8 cellular contexts compared by ENCODE assay signal in the genomic region with DNA sequence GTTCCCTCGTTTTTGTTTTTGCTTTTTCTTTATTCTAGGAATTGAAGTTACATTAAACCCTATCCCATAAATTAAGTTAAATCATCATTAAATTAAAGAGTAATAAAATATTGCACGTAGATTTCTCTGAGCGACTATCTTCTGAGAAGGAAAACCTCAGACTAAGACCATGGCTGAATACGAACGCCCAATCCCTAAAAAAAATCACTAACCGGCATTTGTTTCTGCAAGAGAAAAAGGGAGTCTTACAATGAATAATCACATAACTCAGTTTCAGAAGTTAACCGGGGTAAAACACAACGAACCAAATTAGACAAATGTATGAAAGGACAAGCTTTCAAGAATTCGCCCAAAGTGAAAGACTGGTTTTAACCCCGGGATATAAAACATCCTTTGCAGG. TPM values are rescaled to one million over a fixed set of nuclear protein-coding genes. Genes with fewer than 3 reads are reported as not detected.
A peak's percentile ranks its signal among the peaks of the same experiment; 100 is the strongest.
DNase-seq lines count a peak whose midpoint lies in the region; ATAC-seq and TF ChIP-seq lines count a peak whose summit lies in the region.

No MANE protein-coding gene starts in this region.

- no peak overlapping the region for H4K91ac ChIP-seq in IMR-90 (ENCODE audit: insufficient read depth, low read depth, low read length)

- H2BK20ac ChIP-seq in IMR-90 (ENCODE audit: low read depth, low read length) = no peak overlapping the region

- 0 out of 2 replicates have a peak overlapping the region, but pooled peaks have one; percentile 5 for H3K56ac ChIP-seq in IMR-90 (ENCODE audit: extremely low read depth, insufficient read depth, low read length)

- TF ChIP-seq CTCF in IMR-90 (conservative IDR thresholded peaks at IDR 0.05; ENCODE audit: low read depth, low read length) = no peak
- no peak for TF ChIP-seq CTCF in mammary epithelial cell (conservative IDR thresholded peaks at IDR 0.05 in 1 of 2, IDR thresholded peaks at IDR 0.05 in 1 of 2; ENCODE audit: extremely low read depth in 1 of 2, insufficient read depth in 1 of 2, low read depth in 1 of 2, low read length in 2 of 2)
- no peak for TF ChIP-seq CTCF in natural killer cell (IDR thresholded peaks at IDR 0.05)

- POLR2A ChIA-PET in CD8-positive, alpha-beta memory T cell (lab: Charles Lee) = no interaction called here
- POLR2A ChIA-PET in IMR-90 (lab: Charles Lee; ENCODE audit: unreplicated experiment) = interaction anchor here (1.0 kb wide), 1 partner anchor 36 kb away, joined by 4 read pairs; no protein-coding TSS in a partner anchor

- H3K9me1 ChIP-seq in IMR-90 (ENCODE audit: insufficient read depth, low read length) = no peaks in the 10 kb centered on the region

- no peak for ATAC-seq in IMR-90 (ENCODE audit: low read depth)
- no peak for ATAC-seq in natural killer cell
- ATAC-seq in activated CD4-positive, CD25-positive, alpha-beta regulatory T cell treated with anti-CD3 and anti-CD28 coated beads, Interleukin-2, amount 50 U/mL, for 24 hours = no peak
- ATAC-seq in GM21526 (IDR thresholded peaks at IDR 0.05; ENCODE audit: low FRiP score, unreplicated experiment) = no peak

- no peak overlapping the region for H4K5ac ChIP-seq in IMR-90 (ENCODE audit: low read depth, low read length)

- peaks cover 25% of the 10 kb centered on the region for H3K27me3 ChIP-seq in CD8-positive, alpha-beta memory T cell (ENCODE audit: insufficient read depth, low read length, poor library complexity, severe bottlenecking)
- no peaks in the 10 kb centered on the region for H3K27me3 ChIP-seq in IMR-90 (ENCODE audit: control insufficient read depth, insufficient read depth, low read length)
- H3K27me3 ChIP-seq in mammary epithelial cell (ENCODE audit: insufficient read depth, low read length) = no peaks in the 10 kb centered on the region

- H3K9ac ChIP-seq in IMR-90 (ENCODE audit: low read depth, low read length) (peak overlapping the region; percentile 40; the same call in 1 of the 2 replicates), mammary epithelial cell (ENCODE audit: insufficient read depth, low read length) (peak overlapping the region; percentile 90)

- peaks cover 6 to 18% of the 10 kb centered on the region in 2 experiments; a peak in 3 of 4 replicates for H3K79me1 ChIP-seq in IMR-90 (ENCODE audit: low read depth in 1 of 2, low read length in 2 of 2)

- peaks cover 0 to 11% (median 2%) of the 10 kb centered on the region in 3 donors for H3K36me3 Mint-ChIP-seq in CD8-positive, alpha-beta memory T cell
- no peaks in the 10 kb centered on the region for H3K36me3 Mint-ChIP-seq in natural killer cell

- peaks cover 17% of the 10 kb centered on the region for H3K4me1 ChIP-seq in CD8-positive, alpha-beta memory T cell (ENCODE audit: insufficient read depth, low read length)
- H3K4me1 ChIP-seq in IMR-90 (ENCODE audit: control insufficient read depth, insufficient read depth, low read length) = peaks cover 2% of the 10 kb centered on the region
- H3K4me1 ChIP-seq in mammary epithelial cell (ENCODE audit: insufficient read depth, low read length) = peaks cover 26% of the 10 kb centered on the region

- H3K14ac ChIP-seq in IMR-90 (replicated peaks; ENCODE audit: low read depth, low read length) = no peak overlapping the region

- 6% methylated on average over 3 of the region's 10 CpGs; no CpG with 5 or more reads in 1 of the 2 experiments for WGBS in IMR-90 (ENCODE audit: extremely low coverage in 2 of 2, insufficient read length in 1 of 2), 2 experiments
- 4% methylated on average over 10 of the region's 10 CpGs for WGBS in mammary epithelial cell (ENCODE audit: low coverage, missing lambda C conversion rate)

- TF ChIP-seq POLR2A in IMR-90 (IDR thresholded peaks at IDR 0.05; ENCODE audit: low read depth, low read length) = no peak

- dilution Hi-C loops in IMR-90 (cut with HindIII; ENCODE audit: low sequenced_read_pairs, unreplicated experiment) (no loop called here), mammary epithelial cell (cut with HindIII; ENCODE audit: low sequenced_read_pairs) (no loop called here)

- no peak overlapping the region for H3K27ac ChIP-seq in CD8-positive, alpha-beta memory T cell (ENCODE audit: low read depth, low read length)
- no peak overlapping the region for H3K27ac ChIP-seq in IMR-90 (ENCODE audit: insufficient read depth, low read length)
- H3K27ac ChIP-seq in mammary epithelial cell (ENCODE audit: insufficient read depth, low read depth, low read length) = peak overlapping the region; percentile 91

- BruUV-seq in IMR-90 (replicated peaks; lab: Mats Ljungman, UMichigan) = no TSS peak
- BruUV-seq in mammary epithelial cell (replicated peaks; lab: Mats Ljungman, UMichigan) = no TSS peak

- no peak overlapping the region for H2AK9ac ChIP-seq in IMR-90 (replicated peaks; ENCODE audit: low read depth, low read length, poor library complexity)

- intact Hi-C loops in IMR-90 (cut with micrococcal nuclease) = loop anchor here (1.0 kb wide), 1 partner anchor 48 kb away; no protein-coding TSS in a partner anchor
- intact Hi-C loops in mammary epithelial cell (cut with micrococcal nuclease) = no loop called here
- intact Hi-C loops in natural killer cell (cut with micrococcal nuclease) = no loop called here

- H3K4me2 ChIP-seq in IMR-90 (ENCODE audit: low read depth, low read length) (peak overlapping the region; percentile 91), mammary epithelial cell (ENCODE audit: insufficient read depth, low read depth, low read length) (peak overlapping the region; percentile 82)

- no peak overlapping the region for H2AK5ac ChIP-seq in IMR-90 (ENCODE audit: low read depth, low read length)

- H2BK15ac ChIP-seq in IMR-90 (ENCODE audit: low read depth, low read length) = no peak overlapping the region

- H2BK5ac ChIP-seq in IMR-90 (ENCODE audit: low read depth, low read length, poor library complexity, severe bottlenecking) = no peak overlapping the region

- H3K36me3 ChIP-seq in CD8-positive, alpha-beta memory T cell (ENCODE audit: insufficient read depth, low read length) = no peaks in the 10 kb centered on the region
- H3K36me3 ChIP-seq in IMR-90 (ENCODE audit: control insufficient read depth, insufficient read depth, low read length) (no peaks in the 10 kb centered on the region), mammary epithelial cell (ENCODE audit: insufficient read depth, low read length) (no peaks in the 10 kb centered on the region)

- H4K8ac ChIP-seq in IMR-90 (ENCODE audit: low read depth in 2 of 2, low read length in 2 of 2) = no peak overlapping the region

- no peak overlapping the region; the same call in 1 of the 2 replicates for H3K18ac ChIP-seq in IMR-90 (ENCODE audit: low read depth, low read length)

- peaks cover 16 to 40% of the 10 kb centered on the region in 2 donors for H3K27me3 Mint-ChIP-seq in CD8-positive, alpha-beta memory T cell
- H3K27me3 Mint-ChIP-seq in natural killer cell (ENCODE audit: low read depth in 2 of 2) = peaks cover 13 to 35% of the 10 kb centered on the region in 2 donors

- no peaks in the 10 kb centered on the region for H3K9me3 Mint-ChIP-seq in CD8-positive, alpha-beta memory T cell
- H3K9me3 Mint-ChIP-seq in natural killer cell = no peaks in the 10 kb centered on the region

- peak overlapping the region in 3 of 8 donors; percentile 79 to 99 (median 94) for H3K27ac Mint-ChIP-seq in CD8-positive, alpha-beta memory T cell
- peak overlapping the region in 1 of 2 donors; percentile 98 for H3K27ac Mint-ChIP-seq in natural killer cell

- H4K20me1 ChIP-seq in IMR-90 (ENCODE audit: insufficient read depth, low read length) (peaks cover 3% of the 10 kb centered on the region; the same call in 1 of the 2 replicates), mammary epithelial cell (ENCODE audit: insufficient read depth, low read length) (no peaks in the 10 kb centered on the region)

- in situ Hi-C loops in IMR-90 (cut with MboI; ENCODE audit: low sequenced_read_pairs) (no loop called here), mammary epithelial cell (cut with MboI; ENCODE audit: low sequenced_read_pairs in 2 of 2) (no loop called here)

- H3K4me1 Mint-ChIP-seq in CD8-positive, alpha-beta memory T cell = peaks cover 27 to 40% (median 35%) of the 10 kb centered on the region in 3 donors
- H3K4me1 Mint-ChIP-seq in natural killer cell = peaks cover 31 to 32% of the 10 kb centered on the region in 2 donors

- H3K9me3 ChIP-seq in CD8-positive, alpha-beta memory T cell (ENCODE audit: low read length) = no peaks in the 10 kb centered on the region
- H3K9me3 ChIP-seq in IMR-90 (ENCODE audit: control insufficient read depth, insufficient read depth, low read length) = no peaks in the 10 kb centered on the region
- H3K9me3 ChIP-seq in mammary epithelial cell (replicated peaks; ENCODE audit: insufficient read depth, low read length) = no peaks in the 10 kb centered on the region

- H2AFZ ChIP-seq in IMR-90 (replicated peaks; ENCODE audit: low read length, poor library complexity) (no peak overlapping the region), mammary epithelial cell (ENCODE audit: low read depth, low read length) (peak overlapping the region; percentile 65)

- no peak for DNase-seq in CD8-positive, alpha-beta memory T cell
- DNase-seq in IMR-90 (peak; percentile 28), mammary epithelial cell (no peak), natural killer cell (no peak), Kasumi-1 (lab: John Stamatoyannopoulos, UW) (no peak), cortex of kidney (lab: John Stamatoyannopoulos, UW) (no peak)

- CTCF ChIA-PET in CD8-positive, alpha-beta memory T cell (lab: Charles Lee) = interaction anchor here (1.3 to 1.7 kb wide), 3 partner anchors 21 to 93 kb away, joined by 3 read pairs; no protein-coding TSS in a partner anchor
- CTCF ChIA-PET in IMR-90 (lab: Yijun Ruan, JAX) = interaction anchor here (0.6 kb wide), 3 partner anchors 82 to 113 kb away, joined by 3 to 4 read pairs (median 4); no protein-coding TSS in a partner anchor
- CTCF ChIA-PET in mammary epithelial cell (lab: Charles Lee; ENCODE audit: low non-redundant PET) = interaction anchor here (0.6 kb wide), 1 partner anchor 16 kb away, joined by 3 read pairs; no protein-coding TSS in a partner anchor

- peaks cover 37% of the 10 kb centered on the region for H3K79me2 ChIP-seq in mammary epithelial cell (ENCODE audit: insufficient read depth, low read length)

- H3K4me3 ChIP-seq in CD8-positive, alpha-beta memory T cell (ENCODE audit: low read length) = no peak overlapping the region
- H3K4me3 ChIP-seq in IMR-90 (ENCODE audit: insufficient read depth, low read depth, low read length) (peak overlapping the region; percentile 54), mammary epithelial cell (replicated peaks in 1 of 3; ENCODE audit: insufficient read depth in 1 of 3, low read depth in 2 of 3, low read length in 3 of 3) (peak overlapping the region; percentile 73 to 99 (median 78))

- peak overlapping the region; percentile 18; the same call in 1 of the 2 replicates for H3K23ac ChIP-seq in IMR-90 (ENCODE audit: low read depth, low read length)

- TF ChIP-seq RAD21 in IMR-90 (IDR thresholded peaks at IDR 0.05; ENCODE audit: low read length) = no peak

- no peak overlapping the region for H3K4ac ChIP-seq in IMR-90 (ENCODE audit: low read depth, low read length)

- no peak overlapping the region for H2BK120ac ChIP-seq in IMR-90 (ENCODE audit: low read depth, low read length)

- peak overlapping the region; percentile 94 to 100 (median 99) for H3K4me3 Mint-ChIP-seq in CD8-positive, alpha-beta memory T cell
- peak overlapping the region; percentile 100 for H3K4me3 Mint-ChIP-seq in natural killer cell

RNA-seq across cellular contexts. Expression of a gene that starts 1.3 kb away (rescaled TPM):
- total RNA-seq in CD8-positive, alpha-beta memory T cell = 1 to 10 TPM; 4.3 to 4.7 TPM
- polyA plus RNA-seq in CD8-positive, alpha-beta memory T cell = 3.3 TPM
- total RNA-seq in IMR-90 (2012; rRNA removed) = 9.9 and 14.7 TPM in 2 replicates
- polyA plus RNA-seq in IMR-90 (2012; rRNA removed) = 4.3 and 5.3 TPM in 2 replicates
- 1.7 and 2.0 TPM in 2 replicates for polyA plus RNA-seq in IMR-90 (2012; cell fraction: cytosol; rRNA removed)
- polyA plus RNA-seq in IMR-90 (2012; cell fraction: nucleus; rRNA removed; ENCODE audit: low replicate concordance) = 1.6 and 6.0 TPM in 2 replicates
- 10 to 100 TPM; 12.8 to 13.8 TPM for total RNA-seq in mammary epithelial cell
- polyA plus RNA-seq in mammary epithelial cell = 7.3 TPM
- polyA minus RNA-seq in mammary epithelial cell = 15.3 TPM
- total RNA-seq in natural killer cell = 1 to 10 TPM; 5.2 to 6.2 (median 5.4) TPM

RNA-seq across cellular contexts. Expression of a gene that starts 43.8 kb away (rescaled TPM):
- not detected for total RNA-seq in CD8-positive, alpha-beta memory T cell
- not detected for polyA plus RNA-seq in CD8-positive, alpha-beta memory T cell
- 0.18 TPM in 1 of 2 replicates, not detected in the other for total RNA-seq in IMR-90 (2012; rRNA removed)
- 0.82 and 0.89 TPM in 2 replicates for polyA plus RNA-seq in IMR-90 (2012; rRNA removed)
- 0.08 and 0.44 TPM in 2 replicates for polyA plus RNA-seq in IMR-90 (2012; cell fraction: cytosol; rRNA removed)
- 0.55 and 1.1 TPM in 2 replicates for polyA plus RNA-seq in IMR-90 (2012; cell fraction: nucleus; rRNA removed; ENCODE audit: low replicate concordance)
- total RNA-seq in mammary epithelial cell = 100 to 1,000 TPM; 116 to 277 TPM
- 510 TPM for polyA plus RNA-seq in mammary epithelial cell
- 362 TPM for polyA minus RNA-seq in mammary epithelial cell
- not detected for total RNA-seq in natural killer cell

RNA-seq across cellular contexts. Expression of a gene that starts 45.2 kb away (rescaled TPM):
- total RNA-seq in CD8-positive, alpha-beta memory T cell = not detected
- not detected for polyA plus RNA-seq in CD8-positive, alpha-beta memory T cell
- total RNA-seq in IMR-90 (2012; rRNA removed) (not detected in 2 replicates), mammary epithelial cell (not detected), natural killer cell (not detected)
- polyA plus RNA-seq in IMR-90 (2012; rRNA removed) (not detected in 2 replicates), mammary epithelial cell (not detected)
- not detected in 2 replicates for polyA plus RNA-seq in IMR-90 (2012; cell fraction: cytosol; rRNA removed)
- not detected in 2 replicates for polyA plus RNA-seq in IMR-90 (2012; cell fraction: nucleus; rRNA removed; ENCODE audit: low replicate concordance)
- not detected for polyA minus RNA-seq in mammary epithelial cell

Comparison
In these comparisons a context has a peak if more than half of its experiments do, and no peak if none do; other contexts are left out.
1. RNA of a gene that starts 43.8 kb away (total RNA-seq): 116 to 277 TPM in mammary epithelial cell; 0.18 TPM in IMR-90, not detected in CD8-positive, alpha-beta memory T cell and not detected in natural killer cell; every median in the first group is over 10 times any median in the second.